In the genomic region with DNA sequence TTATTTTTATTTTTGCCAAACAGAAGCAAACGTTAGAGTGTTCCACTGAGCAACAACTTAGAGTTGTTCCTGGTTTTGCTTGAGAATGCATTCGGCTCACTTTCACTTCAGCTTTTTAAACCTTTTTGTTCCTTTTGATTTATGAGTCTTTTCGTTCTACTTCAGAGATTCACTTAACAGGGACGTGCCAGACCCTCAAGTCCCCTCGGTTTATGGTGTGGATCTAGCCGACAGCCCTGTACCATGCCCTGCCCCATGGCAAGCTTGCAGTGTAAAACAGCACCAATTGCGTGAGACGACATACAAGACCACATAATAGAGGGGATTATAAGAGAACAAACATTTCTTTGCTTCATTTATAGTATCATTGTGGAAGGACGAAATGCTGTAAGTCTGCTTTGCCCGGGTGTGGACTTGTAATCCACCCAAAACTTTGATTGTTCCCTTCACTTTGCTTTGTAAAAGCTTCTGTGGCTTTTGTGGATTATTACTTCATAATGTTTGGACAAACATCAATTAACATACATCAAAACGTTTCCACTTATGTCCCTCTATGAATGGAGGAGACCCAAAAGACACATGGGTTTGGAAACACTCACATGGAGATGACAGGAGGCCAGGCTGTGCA, we compare ENCODE assay signal across 9 cellular contexts.
A peak's percentile ranks its signal among the peaks of the same experiment; 100 is the strongest.
DNase-seq lines count a peak whose midpoint lies in the region; ATAC-seq lines count a peak whose summit lies in the region.
"Had no signal": no experiment of that assay in that cellular context is flagged by ENCODE, and none has a peak within 500 bp of the region (broad histone marks: within the 10 kb centered on the region; RNA-seq: fewer than 3 reads in every experiment).

No MANE protein-coding gene starts in this region.

- peak overlapping the region; percentile 56 to 86 for H3K27ac ChIP-seq in esophagus (ENCODE audit: low read depth in 2 of 2, low read length in 1 of 2)
- H3K27ac ChIP-seq: PC-9 had no signal

- peaks cover 4% of the 10 kb centered on the region for H3K27me3 Mint-ChIP-seq in stimulated activated naive CD8-positive, alpha-beta T cell treated with anti-CD3 and anti-CD28 coated beads, Interleukin-15, Interleukin-2, amounts not matched to agents 100 ng/mL and 50 ng/mL, for 24 hours

- no peaks in the 10 kb centered on the region for H3K36me3 Mint-ChIP-seq in stimulated activated naive CD8-positive, alpha-beta T cell treated with anti-CD3 and anti-CD28 coated beads, Interleukin-15, Interleukin-2, amounts not matched to agents 100 ng/mL and 50 ng/mL, for 24 hours (ENCODE audit: low read depth)

- peak overlapping the region; percentile 15 for H3K4me3 Mint-ChIP-seq in stimulated activated naive CD8-positive, alpha-beta T cell treated with anti-CD3 and anti-CD28 coated beads, Interleukin-15, Interleukin-2, amounts not matched to agents 100 ng/mL and 50 ng/mL, for 24 hours

- WGBS in esophagus, 2 donors, result 24 to 46% methylated on average over 11 of the region's 11 CpGs

- H3K27me3 ChIP-seq in esophagus (ENCODE audit: control insufficient read depth in 1 of 2, insufficient read depth in 2 of 2, low read length in 2 of 2), result no peaks in the 10 kb centered on the region

- H3K9me3 ChIP-seq in esophagus (ENCODE audit: control insufficient read depth in 2 of 2, insufficient read depth in 1 of 2, low read depth in 1 of 2, low read length in 1 of 2), result no peaks in the 10 kb centered on the region

- peak overlapping the region in 1 of 2 donors; percentile 21 for H3K4me3 ChIP-seq in esophagus (ENCODE audit: low read depth in 1 of 2, low read length in 2 of 2)
- H3K4me3 ChIP-seq: PC-9 had no signal

- H3K27ac Mint-ChIP-seq in stimulated activated naive CD8-positive, alpha-beta T cell treated with anti-CD3 and anti-CD28 coated beads, Interleukin-15, Interleukin-2, amounts not matched to agents 100 ng/mL and 50 ng/mL, for 24 hours, result no peak overlapping the region

- no peaks in the 10 kb centered on the region for H3K9me3 Mint-ChIP-seq in stimulated activated naive CD8-positive, alpha-beta T cell treated with anti-CD3 and anti-CD28 coated beads, Interleukin-15, Interleukin-2, amounts not matched to agents 100 ng/mL and 50 ng/mL, for 24 hours

- DNase-seq in NCI-H2107 treated with DMSO at 0.1 percent for 48 hours (lab: John Stamatoyannopoulos, UW; ENCODE audit: unreplicated experiment) (peak; percentile 26), NCI-H2107 (lab: John Stamatoyannopoulos, UW) (no peak)
- no peak for DNase-seq in activated CD4-positive, alpha-beta T cell treated with anti-CD3 and anti-CD28 coated beads for 4 hours

- no peaks in the 10 kb centered on the region for H3K36me3 ChIP-seq in esophagus (ENCODE audit: control insufficient read depth in 2 of 2, insufficient read depth in 2 of 2, low read length in 1 of 2)

- no peaks in the 10 kb centered on the region for H3K4me1 ChIP-seq in esophagus (ENCODE audit: control insufficient read depth in 2 of 2, insufficient read depth in 2 of 2, low read length in 1 of 2)

- ATAC-seq in HG03442 (IDR thresholded peaks at IDR 0.05; ENCODE audit: unreplicated experiment) (peak; percentile 58), GM19023 (IDR thresholded peaks at IDR 0.05; ENCODE audit: unreplicated experiment) (no peak), HG02840 (IDR thresholded peaks at IDR 0.05; ENCODE audit: low FRiP score, unreplicated experiment) (no peak)

- no peaks in the 10 kb centered on the region for H3K4me1 Mint-ChIP-seq in stimulated activated naive CD8-positive, alpha-beta T cell treated with anti-CD3 and anti-CD28 coated beads, Interleukin-15, Interleukin-2, amounts not matched to agents 100 ng/mL and 50 ng/mL, for 24 hours (ENCODE audit: low read depth)
